In the genomic region with DNA sequence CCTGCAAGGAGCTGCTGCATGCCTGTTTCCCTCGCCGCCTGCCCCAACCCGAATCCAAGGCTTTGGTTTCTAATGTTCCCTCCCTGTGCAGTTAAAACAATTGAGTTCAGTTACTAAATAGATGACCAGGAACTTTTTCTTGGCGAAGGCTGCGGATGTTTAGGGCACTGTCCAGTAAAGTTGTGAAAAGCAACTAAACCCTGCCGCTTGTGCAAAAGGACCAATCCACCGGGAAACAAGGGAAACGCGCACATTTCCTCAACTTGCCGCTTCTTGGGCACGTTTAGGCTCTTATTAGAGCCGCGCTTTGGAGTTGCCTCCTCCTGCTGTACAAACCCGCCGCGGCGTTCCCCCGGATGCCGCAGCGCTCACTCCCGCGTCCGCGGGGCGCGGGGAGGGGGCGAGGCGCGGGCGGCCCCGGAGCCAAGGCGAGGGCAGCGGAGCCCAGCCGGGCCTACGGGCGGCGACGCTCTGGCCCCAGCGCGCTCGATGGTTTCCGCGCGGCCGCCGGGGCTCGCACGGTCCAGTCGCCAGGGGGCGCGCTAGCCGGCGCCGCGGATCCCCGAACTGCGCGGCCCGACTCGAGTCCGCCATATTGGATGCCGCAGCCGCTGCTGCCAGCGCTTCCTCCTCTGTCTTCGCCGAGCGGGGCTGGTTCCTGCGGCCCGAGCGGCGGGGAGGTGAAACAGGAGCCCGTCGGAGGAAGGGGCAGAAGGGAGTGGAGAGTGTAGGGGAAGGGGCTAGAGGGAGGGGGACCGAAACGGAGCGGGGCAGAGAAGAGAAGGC, we compare ENCODE assay signal across 1 cellular context.
TF ChIP-seq lines count a peak whose summit lies in the region.

A gene with protein sequence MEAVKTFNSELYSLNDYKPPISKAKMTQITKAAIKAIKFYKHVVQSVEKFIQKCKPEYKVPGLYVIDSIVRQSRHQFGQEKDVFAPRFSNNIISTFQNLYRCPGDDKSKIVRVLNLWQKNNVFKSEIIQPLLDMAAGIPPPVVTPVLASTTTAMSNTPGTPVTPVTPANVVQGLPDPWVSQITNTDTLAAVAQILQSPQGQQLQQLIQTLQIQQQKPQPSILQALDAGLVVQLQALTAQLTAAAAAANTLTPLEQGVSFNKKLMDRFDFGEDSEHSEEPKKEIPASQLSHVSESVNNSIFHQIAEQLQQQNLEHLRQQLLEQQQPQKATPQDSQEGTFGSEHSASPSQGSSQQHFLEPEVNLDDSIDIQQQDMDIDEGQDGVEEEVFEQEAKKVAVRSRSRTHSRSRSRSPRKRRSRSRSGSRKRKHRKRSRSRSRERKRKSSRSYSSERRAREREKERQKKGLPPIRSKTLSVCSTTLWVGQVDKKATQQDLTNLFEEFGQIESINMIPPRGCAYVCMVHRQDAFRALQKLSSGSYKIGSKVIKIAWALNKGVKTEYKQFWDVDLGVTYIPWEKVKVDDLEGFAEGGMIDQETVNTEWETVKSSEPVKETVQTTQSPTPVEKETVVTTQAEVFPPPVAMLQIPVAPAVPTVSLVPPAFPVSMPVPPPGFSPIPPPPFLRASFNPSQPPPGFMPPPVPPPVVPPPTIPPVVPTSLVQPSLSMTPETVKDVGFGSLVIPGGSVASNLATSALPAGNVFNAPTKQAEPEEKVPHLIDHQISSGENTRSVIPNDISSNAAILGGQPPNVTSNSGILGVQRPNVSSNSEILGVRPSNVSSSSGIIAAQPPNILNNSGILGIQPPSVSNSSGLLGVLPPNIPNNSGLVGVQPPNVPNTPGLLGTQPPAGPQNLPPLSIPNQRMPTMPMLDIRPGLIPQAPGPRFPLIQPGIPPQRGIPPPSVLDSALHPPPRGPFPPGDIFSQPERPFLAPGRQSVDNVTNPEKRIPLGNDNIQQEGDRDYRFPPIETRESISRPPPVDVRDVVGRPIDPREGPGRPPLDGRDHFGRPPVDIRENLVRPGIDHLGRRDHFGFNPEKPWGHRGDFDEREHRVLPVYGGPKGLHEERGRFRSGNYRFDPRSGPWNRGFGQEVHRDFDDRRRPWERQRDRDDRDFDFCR (N-terminal part only) (plus strand): TSS at position 593 of the 786 bp plus-strand sequence. CDS start 485 bp downstream, outside the sequence.

TF ChIP-seq in HEK293, 187 proteins besides CTCF, POLR2A, EP300 and RAD21 (continued from another document):
- TF ChIP-seq ZFP3 (tag by site-specific recombination; IDR thresholded peaks at IDR 0.05; ENCODE audit: low read depth): 0 out of 2 replicates have a peak, but pooled peaks have one; percentile 18
- TF ChIP-seq KLF1 (tag by site-specific recombination; IDR thresholded peaks at IDR 0.05): no peak
- peak; percentile 62; the same call in 1 of the 2 replicates for TF ChIP-seq ZBTB17 (tag by site-specific recombination; IDR thresholded peaks at IDR 0.05)
- peak; percentile 53 for TF ChIP-seq ZSCAN30 (tag by site-specific recombination; IDR thresholded peaks at IDR 0.05)
- peak; percentile 17; the same call in 1 of the 2 replicates for TF ChIP-seq ZNF677 (tag by site-specific recombination; IDR thresholded peaks at IDR 0.05)
- TF ChIP-seq, protein P1, sequence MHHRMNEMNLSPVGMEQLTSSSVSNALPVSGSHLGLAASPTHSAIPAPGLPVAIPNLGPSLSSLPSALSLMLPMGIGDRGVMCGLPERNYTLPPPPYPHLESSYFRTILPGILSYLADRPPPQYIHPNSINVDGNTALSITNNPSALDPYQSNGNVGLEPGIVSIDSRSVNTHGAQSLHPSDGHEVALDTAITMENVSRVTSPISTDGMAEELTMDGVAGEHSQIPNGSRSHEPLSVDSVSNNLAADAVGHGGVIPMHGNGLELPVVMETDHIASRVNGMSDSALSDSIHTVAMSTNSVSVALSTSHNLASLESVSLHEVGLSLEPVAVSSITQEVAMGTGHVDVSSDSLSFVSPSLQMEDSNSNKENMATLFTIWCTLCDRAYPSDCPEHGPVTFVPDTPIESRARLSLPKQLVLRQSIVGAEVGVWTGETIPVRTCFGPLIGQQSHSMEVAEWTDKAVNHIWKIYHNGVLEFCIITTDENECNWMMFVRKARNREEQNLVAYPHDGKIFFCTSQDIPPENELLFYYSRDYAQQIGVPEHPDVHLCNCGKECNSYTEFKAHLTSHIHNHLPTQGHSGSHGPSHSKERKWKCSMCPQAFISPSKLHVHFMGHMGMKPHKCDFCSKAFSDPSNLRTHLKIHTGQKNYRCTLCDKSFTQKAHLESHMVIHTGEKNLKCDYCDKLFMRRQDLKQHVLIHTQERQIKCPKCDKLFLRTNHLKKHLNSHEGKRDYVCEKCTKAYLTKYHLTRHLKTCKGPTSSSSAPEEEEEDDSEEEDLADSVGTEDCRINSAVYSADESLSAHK (tag by site-specific recombination; IDR thresholded peaks at IDR 0.05): peak; percentile 29; the same call in 1 of the 2 replicates
- TF ChIP-seq ZNF596 (tag by site-specific recombination; IDR thresholded peaks at IDR 0.05): peak; percentile 29; the same call in 1 of the 2 replicates
- TF ChIP-seq MZF1 (tag by site-specific recombination; IDR thresholded peaks at IDR 0.05; ENCODE audit: borderline replicate concordance): no peak
